16 cellular contexts compared by ENCODE assay signal in genomic region chr10:62689712-62690111, GRCh38.
DNase-seq lines count a peak whose midpoint lies in the region; ATAC-seq, FAIRE-seq and TF ChIP-seq lines count a peak whose summit lies in the region.
"Had no signal": no experiment of that assay in that cellular context is flagged by ENCODE, and none has a peak within 500 bp of the region (broad histone marks: within the 10 kb centered on the region; RNA-seq: fewer than 3 reads in every experiment).

No MANE protein-coding gene starts in this region.

- TF ChIP-seq CTCF in Peyer's patch (IDR thresholded peaks at IDR 0.05) (no peak), gastroesophageal sphincter (IDR thresholded peaks at IDR 0.05) (no peak), osteoblast (IDR thresholded peaks at IDR 0.05; ENCODE audit: extremely low read depth, low read depth, low read length) (no peak)

- no peaks in the 10 kb centered on the region for H3K27me3 Mint-ChIP-seq in CD4-positive, alpha-beta memory T cell

- no peak overlapping the region for H3K4me2 ChIP-seq in osteoblast (ENCODE audit: insufficient read depth, low read length)

- peaks cover 35 to 65% (median 52%) of the 10 kb centered on the region in 4 donors for H3K4me1 Mint-ChIP-seq in CD4-positive, alpha-beta memory T cell

- no peaks in the 10 kb centered on the region for H3K79me2 ChIP-seq in osteoblast (ENCODE audit: insufficient read depth, low read length)

- no peaks in the 10 kb centered on the region for H3K9me3 ChIP-seq in CD4-positive, alpha-beta memory T cell (ENCODE audit: control insufficient read depth in 1 of 2, low read length in 2 of 2)
- no peaks in the 10 kb centered on the region for H3K9me3 ChIP-seq in Peyer's patch
- H3K9me3 ChIP-seq in gastroesophageal sphincter: no peaks in the 10 kb centered on the region
- H3K9me3 ChIP-seq in osteoblast (ENCODE audit: low read depth, low read length): no peaks in the 10 kb centered on the region

- TF ChIP-seq EP300 in gastroesophageal sphincter (IDR thresholded peaks at IDR 0.05): no peak

- H3K36me3 Mint-ChIP-seq in CD4-positive, alpha-beta memory T cell: peaks cover 0 to 4% of the 10 kb centered on the region in 2 donors

- intact Hi-C loops in CD4-positive, alpha-beta memory T cell (cut with micrococcal nuclease): loop anchor here (2.0 to 5.0 kb wide), 3 partner anchors 43 to 65 kb away; no protein-coding TSS in a partner anchor

- peak overlapping the region in 1 of 2 donors; percentile 15 for H3K4me3 ChIP-seq in CD4-positive, alpha-beta memory T cell (ENCODE audit: low read length in 2 of 2)
- H3K4me3 ChIP-seq in Peyer's patch: no peak overlapping the region
- no peak overlapping the region for H3K4me3 ChIP-seq in gastroesophageal sphincter
- no peak overlapping the region for H3K4me3 ChIP-seq in osteoblast (ENCODE audit: insufficient read depth, low read length)
- H3K4me3 ChIP-seq: dorsolateral prefrontal cortex had no signal

- H3K27ac ChIP-seq in CD4-positive, alpha-beta memory T cell (ENCODE audit: low read depth, low read length): peak overlapping the region; percentile 55
- H3K27ac ChIP-seq in Peyer's patch (peak overlapping the region in 3 of 4 donors; percentile 7 to 32 (median 13)), gastroesophageal sphincter (no peak overlapping the region), osteoblast (ENCODE audit: low read depth, low read length) (no peak overlapping the region)
- H3K27ac ChIP-seq: dorsolateral prefrontal cortex, foreskin keratinocyte, HL-60 had no signal

- H3K4me3 Mint-ChIP-seq in CD4-positive, alpha-beta memory T cell: peak overlapping the region; percentile 68 to 88 (median 80)

- POLR2A ChIA-PET in CD4-positive, alpha-beta memory T cell (lab: Charles Lee; ENCODE audit: partially characterized antibody): interaction anchor here (0.6 to 2.9 kb wide), 7 partner anchors 8 to 492 kb away, joined by 3 to 16 read pairs (median 6); partner anchors contain the start of gene ADO

- CTCF ChIA-PET in CD4-positive, alpha-beta memory T cell (lab: Charles Lee; ENCODE audit: partially characterized antibody): interaction anchor here (0.7 to 2.5 kb wide), 4 partner anchors 11 to 127 kb away, joined by 3 to 11 read pairs (median 4); partner anchors contain the start of gene EGR2

- WGBS in gastroesophageal sphincter (ENCODE audit: low coverage in 1 of 2), 2 donors: 54 to 58% methylated on average over 3 to 4 of the region's 5 CpGs

- peaks cover 0 to 11% (median 4%) of the 10 kb centered on the region in 8 donors for H3K9me3 Mint-ChIP-seq in CD4-positive, alpha-beta memory T cell

- no peaks in the 10 kb centered on the region for H3K27me3 ChIP-seq in CD4-positive, alpha-beta memory T cell (ENCODE audit: insufficient read depth, low read length)
- H3K27me3 ChIP-seq in Peyer's patch (no peaks in the 10 kb centered on the region), gastroesophageal sphincter (no peaks in the 10 kb centered on the region), osteoblast (ENCODE audit: insufficient read depth, low read length) (no peaks in the 10 kb centered on the region)
- H3K27me3 ChIP-seq: dorsolateral prefrontal cortex, foreskin keratinocyte had no signal

- H3K27ac Mint-ChIP-seq in CD4-positive, alpha-beta memory T cell: peak overlapping the region; percentile 75 to 95 (median 90)

- ATAC-seq in GM19395 (IDR thresholded peaks at IDR 0.05; ENCODE audit: unreplicated experiment): peak; percentile 68
- ATAC-seq in gastroesophageal sphincter: no peak
- ATAC-seq: foreskin keratinocyte had no signal

- no peaks in the 10 kb centered on the region for H3K36me3 ChIP-seq in CD4-positive, alpha-beta memory T cell (ENCODE audit: insufficient read depth, low read length)
- H3K36me3 ChIP-seq in Peyer's patch (no peaks in the 10 kb centered on the region), gastroesophageal sphincter (no peaks in the 10 kb centered on the region), osteoblast (ENCODE audit: insufficient read depth, low read length) (no peaks in the 10 kb centered on the region)

- no peaks in the 10 kb centered on the region for H4K20me1 ChIP-seq in osteoblast (ENCODE audit: insufficient read depth, low read length)

- peak in 4 of 5 donors; percentile 35 to 54 (median 49) for DNase-seq in CD4-positive, alpha-beta memory T cell
- DNase-seq in Peyer's patch: no peak
- DNase-seq in medulla oblongata (ENCODE audit: extremely low spot score): peak; percentile 23
- DNase-seq in urothelium cell line (ENCODE audit: low spot score): no peak
- no peak for DNase-seq in osteoblast (ENCODE audit: insufficient read length, low spot score, missing footprints)
- DNase-seq in stimulated activated CD4-positive, alpha-beta T cell treated with anti-CD3 and anti-CD28 coated beads, Interleukin-4, amount 100 ng/mL, for 1 hour: no peak
- DNase-seq: activated CD4-positive, CD25-positive, alpha-beta regulatory T cell treated with anti-CD3 and anti-CD28 coated beads, Interleukin-2, amount 50 U/mL, for 72 hours; dorsolateral prefrontal cortex; foreskin keratinocyte; kidney glomerular epithelial cell; MM.1S; NCI-H526; stimulated activated CD4-positive, alpha-beta T cell treated with anti-CD3 and anti-CD28 coated beads, Interleukin-15, amount 100 ng/mL, for 24 hours had no signal

- no peak overlapping the region for H2AFZ ChIP-seq in osteoblast (ENCODE audit: low read length)

- TF ChIP-seq POLR2A in Peyer's patch (IDR thresholded peaks at IDR 0.05) (no peak), gastroesophageal sphincter (IDR thresholded peaks at IDR 0.05) (no peak)

- no peak for FAIRE-seq in urothelium cell line (lab: Jason Lieb, UNC)

- H3K4me1 ChIP-seq in CD4-positive, alpha-beta memory T cell (ENCODE audit: insufficient read depth, low read length): peaks cover 43% of the 10 kb centered on the region
- H3K4me1 ChIP-seq in Peyer's patch: peaks cover 0 to 5% (median 1%) of the 10 kb centered on the region in 4 donors
- H3K4me1 ChIP-seq in gastroesophageal sphincter: no peaks in the 10 kb centered on the region
- no peaks in the 10 kb centered on the region for H3K4me1 ChIP-seq in osteoblast (ENCODE audit: insufficient read depth, low read length)
- H3K4me1 ChIP-seq: foreskin keratinocyte had no signal

Comparison
In these comparisons a context has a peak if more than half of its experiments do, and no peak if none do; other contexts are left out.
1. DNase-seq: peak in CD4-positive, alpha-beta memory T cell (4 of 5) and medulla oblongata (single experiment); none in Peyer's patch (0 of 3), urothelium cell line (single experiment), osteoblast (single experiment) and stimulated activated CD4-positive, alpha-beta T cell treated with anti-CD3 and anti-CD28 coated beads, Interleukin-4, amount 100 ng/mL, for 1 hour (single experiment).
2. H3K27ac ChIP-seq: peak in CD4-positive, alpha-beta memory T cell (single experiment) and Peyer's patch (3 of 4); none in gastroesophageal sphincter (0 of 4) and osteoblast (single experiment).